ENCODE assay signal across 2 cellular contexts in the genomic region with DNA sequence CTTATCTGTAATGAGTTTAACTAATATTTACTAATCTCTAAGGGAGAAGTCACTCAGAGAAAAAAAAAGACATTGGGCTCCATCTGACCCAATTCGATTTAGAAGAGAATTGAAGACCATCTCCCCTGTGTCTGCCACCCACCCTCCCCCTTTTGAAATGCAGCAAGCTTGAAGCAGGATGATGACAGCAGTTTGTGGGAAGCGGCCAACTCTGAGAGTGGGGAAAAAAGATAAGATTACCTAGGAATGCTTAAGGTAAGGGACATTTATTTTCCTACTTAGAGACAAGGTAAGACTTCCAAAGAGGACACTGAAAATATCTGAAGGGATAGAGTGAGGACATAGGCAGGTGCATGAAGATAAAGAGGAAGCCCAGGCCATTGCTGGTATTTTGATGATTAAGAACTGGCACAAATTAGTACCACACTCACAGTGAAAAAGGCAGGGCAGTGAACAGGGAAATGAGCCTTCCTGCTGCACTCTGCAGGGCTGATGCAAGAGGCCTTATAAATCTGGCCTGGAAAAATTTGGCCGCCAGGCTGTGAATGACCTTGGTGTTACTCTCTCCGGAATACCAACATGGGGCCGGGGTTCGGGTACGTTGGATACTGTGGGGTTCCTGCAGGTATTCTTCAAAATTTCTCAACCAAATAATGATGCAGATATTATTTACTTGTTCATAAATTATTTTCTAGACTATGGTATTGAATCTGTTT.
TF ChIP-seq lines count a peak whose summit lies in the region.

No MANE protein-coding gene starts in this region.

TF ChIP-seq in GM23338, 12 proteins besides CTCF, POLR2A, EP300 and RAD21 (continued from another document):
- TF ChIP-seq, protein P1, sequence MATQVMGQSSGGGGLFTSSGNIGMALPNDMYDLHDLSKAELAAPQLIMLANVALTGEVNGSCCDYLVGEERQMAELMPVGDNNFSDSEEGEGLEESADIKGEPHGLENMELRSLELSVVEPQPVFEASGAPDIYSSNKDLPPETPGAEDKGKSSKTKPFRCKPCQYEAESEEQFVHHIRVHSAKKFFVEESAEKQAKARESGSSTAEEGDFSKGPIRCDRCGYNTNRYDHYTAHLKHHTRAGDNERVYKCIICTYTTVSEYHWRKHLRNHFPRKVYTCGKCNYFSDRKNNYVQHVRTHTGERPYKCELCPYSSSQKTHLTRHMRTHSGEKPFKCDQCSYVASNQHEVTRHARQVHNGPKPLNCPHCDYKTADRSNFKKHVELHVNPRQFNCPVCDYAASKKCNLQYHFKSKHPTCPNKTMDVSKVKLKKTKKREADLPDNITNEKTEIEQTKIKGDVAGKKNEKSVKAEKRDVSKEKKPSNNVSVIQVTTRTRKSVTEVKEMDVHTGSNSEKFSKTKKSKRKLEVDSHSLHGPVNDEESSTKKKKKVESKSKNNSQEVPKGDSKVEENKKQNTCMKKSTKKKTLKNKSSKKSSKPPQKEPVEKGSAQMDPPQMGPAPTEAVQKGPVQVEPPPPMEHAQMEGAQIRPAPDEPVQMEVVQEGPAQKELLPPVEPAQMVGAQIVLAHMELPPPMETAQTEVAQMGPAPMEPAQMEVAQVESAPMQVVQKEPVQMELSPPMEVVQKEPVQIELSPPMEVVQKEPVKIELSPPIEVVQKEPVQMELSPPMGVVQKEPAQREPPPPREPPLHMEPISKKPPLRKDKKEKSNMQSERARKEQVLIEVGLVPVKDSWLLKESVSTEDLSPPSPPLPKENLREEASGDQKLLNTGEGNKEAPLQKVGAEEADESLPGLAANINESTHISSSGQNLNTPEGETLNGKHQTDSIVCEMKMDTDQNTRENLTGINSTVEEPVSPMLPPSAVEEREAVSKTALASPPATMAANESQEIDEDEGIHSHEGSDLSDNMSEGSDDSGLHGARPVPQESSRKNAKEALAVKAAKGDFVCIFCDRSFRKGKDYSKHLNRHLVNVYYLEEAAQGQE (IDR thresholded peaks at IDR 0.05; ENCODE audit: unreplicated experiment) = no peak
- TF ChIP-seq JUNB (IDR thresholded peaks at IDR 0.05; ENCODE audit: unreplicated experiment) = no peak

TF ChIP-seq in WTC11, 78 proteins besides CTCF, POLR2A, EP300 and RAD21 (continued from another document):
- TF ChIP-seq, protein P2, sequence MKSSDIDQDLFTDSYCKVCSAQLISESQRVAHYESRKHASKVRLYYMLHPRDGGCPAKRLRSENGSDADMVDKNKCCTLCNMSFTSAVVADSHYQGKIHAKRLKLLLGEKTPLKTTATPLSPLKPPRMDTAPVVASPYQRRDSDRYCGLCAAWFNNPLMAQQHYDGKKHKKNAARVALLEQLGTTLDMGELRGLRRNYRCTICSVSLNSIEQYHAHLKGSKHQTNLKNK (CRISPR knock-in tag; IDR thresholded peaks at IDR 0.05) = no peak
- TF ChIP-seq, protein P3, sequence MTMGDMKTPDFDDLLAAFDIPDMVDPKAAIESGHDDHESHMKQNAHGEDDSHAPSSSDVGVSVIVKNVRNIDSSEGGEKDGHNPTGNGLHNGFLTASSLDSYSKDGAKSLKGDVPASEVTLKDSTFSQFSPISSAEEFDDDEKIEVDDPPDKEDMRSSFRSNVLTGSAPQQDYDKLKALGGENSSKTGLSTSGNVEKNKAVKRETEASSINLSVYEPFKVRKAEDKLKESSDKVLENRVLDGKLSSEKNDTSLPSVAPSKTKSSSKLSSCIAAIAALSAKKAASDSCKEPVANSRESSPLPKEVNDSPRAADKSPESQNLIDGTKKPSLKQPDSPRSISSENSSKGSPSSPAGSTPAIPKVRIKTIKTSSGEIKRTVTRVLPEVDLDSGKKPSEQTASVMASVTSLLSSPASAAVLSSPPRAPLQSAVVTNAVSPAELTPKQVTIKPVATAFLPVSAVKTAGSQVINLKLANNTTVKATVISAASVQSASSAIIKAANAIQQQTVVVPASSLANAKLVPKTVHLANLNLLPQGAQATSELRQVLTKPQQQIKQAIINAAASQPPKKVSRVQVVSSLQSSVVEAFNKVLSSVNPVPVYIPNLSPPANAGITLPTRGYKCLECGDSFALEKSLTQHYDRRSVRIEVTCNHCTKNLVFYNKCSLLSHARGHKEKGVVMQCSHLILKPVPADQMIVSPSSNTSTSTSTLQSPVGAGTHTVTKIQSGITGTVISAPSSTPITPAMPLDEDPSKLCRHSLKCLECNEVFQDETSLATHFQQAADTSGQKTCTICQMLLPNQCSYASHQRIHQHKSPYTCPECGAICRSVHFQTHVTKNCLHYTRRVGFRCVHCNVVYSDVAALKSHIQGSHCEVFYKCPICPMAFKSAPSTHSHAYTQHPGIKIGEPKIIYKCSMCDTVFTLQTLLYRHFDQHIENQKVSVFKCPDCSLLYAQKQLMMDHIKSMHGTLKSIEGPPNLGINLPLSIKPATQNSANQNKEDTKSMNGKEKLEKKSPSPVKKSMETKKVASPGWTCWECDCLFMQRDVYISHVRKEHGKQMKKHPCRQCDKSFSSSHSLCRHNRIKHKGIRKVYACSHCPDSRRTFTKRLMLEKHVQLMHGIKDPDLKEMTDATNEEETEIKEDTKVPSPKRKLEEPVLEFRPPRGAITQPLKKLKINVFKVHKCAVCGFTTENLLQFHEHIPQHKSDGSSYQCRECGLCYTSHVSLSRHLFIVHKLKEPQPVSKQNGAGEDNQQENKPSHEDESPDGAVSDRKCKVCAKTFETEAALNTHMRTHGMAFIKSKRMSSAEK (CRISPR knock-in tag; IDR thresholded peaks at IDR 0.05; ENCODE audit: borderline replicate concordance) = no peak
- TF ChIP-seq SP1 (CRISPR knock-in tag; conservative IDR thresholded peaks at IDR 0.05) (no peak), SOX15 (CRISPR knock-in tag; IDR thresholded peaks at IDR 0.05) (no peak), EMX1 (CRISPR knock-in tag; IDR thresholded peaks at IDR 0.05) (no peak), ZNF396 (CRISPR knock-in tag; IDR thresholded peaks at IDR 0.05; ENCODE audit: borderline replicate concordance) (no peak), NR2C2 (CRISPR knock-in tag; IDR thresholded peaks at IDR 0.05) (no peak)
- TF ChIP-seq, protein P4, sequence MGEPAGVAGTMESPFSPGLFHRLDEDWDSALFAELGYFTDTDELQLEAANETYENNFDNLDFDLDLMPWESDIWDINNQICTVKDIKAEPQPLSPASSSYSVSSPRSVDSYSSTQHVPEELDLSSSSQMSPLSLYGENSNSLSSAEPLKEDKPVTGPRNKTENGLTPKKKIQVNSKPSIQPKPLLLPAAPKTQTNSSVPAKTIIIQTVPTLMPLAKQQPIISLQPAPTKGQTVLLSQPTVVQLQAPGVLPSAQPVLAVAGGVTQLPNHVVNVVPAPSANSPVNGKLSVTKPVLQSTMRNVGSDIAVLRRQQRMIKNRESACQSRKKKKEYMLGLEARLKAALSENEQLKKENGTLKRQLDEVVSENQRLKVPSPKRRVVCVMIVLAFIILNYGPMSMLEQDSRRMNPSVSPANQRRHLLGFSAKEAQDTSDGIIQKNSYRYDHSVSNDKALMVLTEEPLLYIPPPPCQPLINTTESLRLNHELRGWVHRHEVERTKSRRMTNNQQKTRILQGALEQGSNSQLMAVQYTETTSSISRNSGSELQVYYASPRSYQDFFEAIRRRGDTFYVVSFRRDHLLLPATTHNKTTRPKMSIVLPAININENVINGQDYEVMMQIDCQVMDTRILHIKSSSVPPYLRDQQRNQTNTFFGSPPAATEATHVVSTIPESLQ (CRISPR knock-in tag; IDR thresholded peaks at IDR 0.05) = no peak
- TF ChIP-seq, protein P5, sequence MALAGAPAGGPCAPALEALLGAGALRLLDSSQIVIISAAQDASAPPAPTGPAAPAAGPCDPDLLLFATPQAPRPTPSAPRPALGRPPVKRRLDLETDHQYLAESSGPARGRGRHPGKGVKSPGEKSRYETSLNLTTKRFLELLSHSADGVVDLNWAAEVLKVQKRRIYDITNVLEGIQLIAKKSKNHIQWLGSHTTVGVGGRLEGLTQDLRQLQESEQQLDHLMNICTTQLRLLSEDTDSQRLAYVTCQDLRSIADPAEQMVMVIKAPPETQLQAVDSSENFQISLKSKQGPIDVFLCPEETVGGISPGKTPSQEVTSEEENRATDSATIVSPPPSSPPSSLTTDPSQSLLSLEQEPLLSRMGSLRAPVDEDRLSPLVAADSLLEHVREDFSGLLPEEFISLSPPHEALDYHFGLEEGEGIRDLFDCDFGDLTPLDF (CRISPR knock-in tag; IDR thresholded peaks at IDR 0.05) = no peak
- TF ChIP-seq, protein P6, sequence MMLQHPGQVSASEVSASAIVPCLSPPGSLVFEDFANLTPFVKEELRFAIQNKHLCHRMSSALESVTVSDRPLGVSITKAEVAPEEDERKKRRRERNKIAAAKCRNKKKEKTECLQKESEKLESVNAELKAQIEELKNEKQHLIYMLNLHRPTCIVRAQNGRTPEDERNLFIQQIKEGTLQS (CRISPR knock-in tag; conservative IDR thresholded peaks at IDR 0.05) = no peak
- TF ChIP-seq, protein P7, sequence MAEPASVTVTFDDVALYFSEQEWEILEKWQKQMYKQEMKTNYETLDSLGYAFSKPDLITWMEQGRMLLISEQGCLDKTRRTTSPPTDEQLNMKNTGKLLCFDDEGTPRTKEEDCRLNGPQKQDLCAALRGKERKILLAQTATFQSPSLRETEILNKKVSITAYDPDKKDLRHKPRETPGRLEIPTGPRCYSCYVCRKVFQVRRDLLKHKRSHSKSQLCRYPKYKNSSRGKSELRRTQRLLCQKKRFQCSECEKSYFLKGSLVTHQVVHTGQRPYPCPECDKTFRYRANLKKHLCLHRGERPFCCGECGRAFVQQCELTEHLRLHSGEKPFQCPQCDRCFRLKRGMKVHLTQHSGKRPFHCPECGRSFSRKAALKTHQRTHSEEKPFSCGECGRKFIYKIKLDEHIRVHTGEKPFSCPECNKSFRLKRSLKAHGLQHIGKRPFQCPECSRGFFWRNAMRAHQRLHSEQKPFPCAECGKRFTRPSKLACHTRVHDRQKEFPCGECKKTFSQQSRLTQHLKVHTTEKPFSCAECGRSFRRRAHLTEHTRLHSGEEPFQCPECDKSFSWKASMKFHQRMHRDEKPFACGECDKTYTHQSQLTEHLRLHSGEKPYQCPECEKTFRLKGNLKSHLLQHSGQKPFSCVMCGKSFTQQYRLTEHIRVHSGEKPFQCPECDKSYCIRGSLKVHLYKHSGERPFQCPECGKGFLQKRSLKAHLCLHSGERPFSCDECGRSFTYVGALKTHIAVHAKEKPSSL (CRISPR knock-in tag; conservative IDR thresholded peaks at IDR 0.05) = no peak
